In genomic region chr16:4404247-4404966, GRCh38 we compare ENCODE assay signal across 9 cellular contexts. TPM values are rescaled to one million over a fixed set of nuclear protein-coding genes. Genes with fewer than 3 reads are reported as not detected.
DNase-seq lines count a peak whose midpoint lies in the region; ATAC-seq, FAIRE-seq and TF ChIP-seq lines count a peak whose summit lies in the region.
"Had no signal": no experiment of that assay in that cellular context is flagged by ENCODE, and none has a peak within 500 bp of the region (broad histone marks: within the 10 kb centered on the region; RNA-seq: fewer than 3 reads in every experiment).

No MANE protein-coding gene starts in this region.

- ATAC-seq in mucosa of descending colon = peak; percentile 36
- ATAC-seq in HG02973 (IDR thresholded peaks at IDR 0.05; ENCODE audit: unreplicated experiment) = no peak
- no peak for ATAC-seq in GM21717 (IDR thresholded peaks at IDR 0.05; ENCODE audit: unreplicated experiment)
- no peak for ATAC-seq in HG03460 (IDR thresholded peaks at IDR 0.05; ENCODE audit: unreplicated experiment)

- intact Hi-C loops in MCF 10A (cut with micrococcal nuclease) = loop anchor here (5.0 kb wide), 3 partner anchors 112 to 202 kb away; partner anchors contain the start of gene TFAP4
- intact Hi-C loops in breast epithelium (cut with DNase I; ENCODE audit: low total_unique reads) = no loop called here
- intact Hi-C loops in mucosa of descending colon (cut with DNase I, micrococcal nuclease) = loop anchor here (5.0 kb wide), 1 partner anchor 47 kb away; no protein-coding TSS in a partner anchor

- no peaks in the 10 kb centered on the region for H3F3A ChIP-seq in OCI-LY1 (ENCODE audit: insufficient read depth, low read length)

- peak; percentile 38 for DNase-seq in MCF 10A (ENCODE audit: unreplicated experiment)
- no peak for DNase-seq in breast epithelium (ENCODE audit: low spot score in 2 of 2)
- peak; percentile 43 for DNase-seq in bronchial epithelial cell (ENCODE audit: low read depth)
- peak in 2 of 3 donors; percentile 51 to 56 for DNase-seq in mucosa of descending colon

- no peaks in the 10 kb centered on the region for H3K36me3 ChIP-seq in breast epithelium
- H3K36me3 ChIP-seq in OCI-LY1 (ENCODE audit: insufficient read depth, low read length) = peaks cover 73% of the 10 kb centered on the region
- H3K36me3 ChIP-seq in bronchial epithelial cell (ENCODE audit: control insufficient read depth, insufficient read depth, low read length) = peaks cover 17% of the 10 kb centered on the region
- H3K36me3 ChIP-seq in mucosa of descending colon (ENCODE audit: low read depth) = no peaks in the 10 kb centered on the region

- no peaks in the 10 kb centered on the region for H4K20me1 ChIP-seq in OCI-LY1 (ENCODE audit: insufficient read depth, low read length)

- H3K79me2 ChIP-seq in OCI-LY1 (ENCODE audit: insufficient read depth, low read length) = no peaks in the 10 kb centered on the region

- no peak overlapping the region for H3K4me2 ChIP-seq in OCI-LY1 (ENCODE audit: low read length)

- no peak overlapping the region for H3K9ac ChIP-seq in OCI-LY1 (ENCODE audit: low read length)

- H3K4me1 Mint-ChIP-seq in MCF 10A (ENCODE audit: insufficient read depth, unreplicated experiment) = no peaks in the 10 kb centered on the region

- no peak overlapping the region for H3K27ac ChIP-seq in breast epithelium
- H3K27ac ChIP-seq in OCI-LY1 (ENCODE audit: low read depth, low read length, poor library complexity, severe bottlenecking) = no peak overlapping the region

- no peak for FAIRE-seq in bronchial epithelial cell (lab: Jason Lieb, UNC)
- FAIRE-seq: colon had no signal

- POLR2A ChIA-PET in MCF 10A (lab: Yijun Ruan, JAX) = interaction anchor here (1.0 to 1.2 kb wide), 2 partner anchors 31 to 133 kb away, joined by 3 to 4 read pairs; no protein-coding TSS in a partner anchor

- no TSS peak for BruUV-seq in MCF 10A (replicated peaks; lab: Mats Ljungman, UMichigan)

- no peaks in the 10 kb centered on the region for H3K27me3 Mint-ChIP-seq in MCF 10A (ENCODE audit: insufficient read depth, unreplicated experiment)

- H3K9me3 ChIP-seq in breast epithelium (no peaks in the 10 kb centered on the region), OCI-LY1 (ENCODE audit: low read length) (no peaks in the 10 kb centered on the region), mucosa of descending colon (no peaks in the 10 kb centered on the region)

- peak; percentile 65 for TF ChIP-seq CTCF in MCF 10A (IDR thresholded peaks at IDR 0.05; ENCODE audit: unreplicated experiment)
- TF ChIP-seq CTCF in breast epithelium (IDR thresholded peaks at IDR 0.05) = peak in 1 of 3 donors; percentile 8
- peak; percentile 89 for TF ChIP-seq CTCF in OCI-LY1 (IDR thresholded peaks at IDR 0.05; ENCODE audit: low read length)
- peak; percentile 85 for TF ChIP-seq CTCF in bronchial epithelial cell (IDR thresholded peaks at IDR 0.05; ENCODE audit: insufficient read depth, low read length, severe bottlenecking)
- peak; percentile 25 for TF ChIP-seq CTCF in mucosa of descending colon (IDR thresholded peaks at IDR 0.05)

- H3K27me3 ChIP-seq in breast epithelium = no peaks in the 10 kb centered on the region
- no peaks in the 10 kb centered on the region for H3K27me3 ChIP-seq in OCI-LY1 (ENCODE audit: insufficient read depth, low read length)
- H3K27me3 ChIP-seq in bronchial epithelial cell (ENCODE audit: control insufficient read depth, insufficient read depth, low read length) = no peaks in the 10 kb centered on the region

- H3K9me2 ChIP-seq in OCI-LY1 (ENCODE audit: low read depth, low read length) = no peaks in the 10 kb centered on the region

- H3K27ac Mint-ChIP-seq in MCF 10A (ENCODE audit: low read depth, unreplicated experiment) = no peak overlapping the region

- no peak for TF ChIP-seq POLR2A in breast epithelium (IDR thresholded peaks at IDR 0.05)

- H3K9me3 Mint-ChIP-seq in MCF 10A (ENCODE audit: unreplicated experiment) = no peaks in the 10 kb centered on the region

- H3K4me3 ChIP-seq in breast epithelium (no peak overlapping the region), OCI-LY1 (ENCODE audit: low read depth, low read length, poor library complexity, severe bottlenecking) (no peak overlapping the region), bronchial epithelial cell (ENCODE audit: low read depth, low read length) (no peak overlapping the region), mucosa of descending colon (no peak overlapping the region)

- CTCF ChIA-PET in MCF 10A (lab: Yijun Ruan, JAX) = interaction anchor here (0.7 to 10.1 kb wide), 19 partner anchors 10 to 204 kb away, joined by 3 to 263 read pairs (median 5); partner anchors contain the start of genes CORO7, PAM16 and VASN

- H3K4me3 Mint-ChIP-seq in MCF 10A (ENCODE audit: unreplicated experiment) = no peak overlapping the region

- H3K4me1 ChIP-seq in breast epithelium = peaks cover 0 to 3% of the 10 kb centered on the region in 2 donors
- H3K4me1 ChIP-seq in OCI-LY1 (ENCODE audit: insufficient read depth, low read length, severe bottlenecking) = peaks cover 6% of the 10 kb centered on the region
- H3K4me1 ChIP-seq in mucosa of descending colon (ENCODE audit: low read depth) = no peaks in the 10 kb centered on the region

- H2AFZ ChIP-seq in OCI-LY1 (ENCODE audit: low read length) = no peak overlapping the region

- H3K36me3 Mint-ChIP-seq in MCF 10A (ENCODE audit: insufficient read depth, unreplicated experiment) = peaks cover 18% of the 10 kb centered on the region

RNA-seq across cellular contexts. Expression of gene CORO7, which starts 12.0 kb away (rescaled TPM):
- total RNA-seq in MCF 10A (2022) (20.3 and 24.9 TPM in 2 replicates), breast epithelium (10 to 100 TPM; 19.7 to 25.9 (median 22.7) TPM), bronchial epithelial cell (7.6 and 15.6 TPM in 2 replicates), mucosa of descending colon (10 to 100 TPM; 40.0 to 61.2 (median 49.1) TPM)

RNA-seq across cellular contexts. Expression of gene DNAJA3, which starts 21.3 kb away (rescaled TPM):
- total RNA-seq in MCF 10A (2022) (98.1 and 101 TPM in 2 replicates), breast epithelium (10 to 100 TPM; 32.6 to 54.2 (median 45.9) TPM), bronchial epithelial cell (62.9 and 74.8 TPM in 2 replicates), mucosa of descending colon (10 to 100 TPM; 47.0 to 58.3 (median 54.8) TPM)

RNA-seq across cellular contexts. Expression of gene VASN, which starts 32.8 kb away (rescaled TPM):
- total RNA-seq in MCF 10A (2022) (4.0 and 7.1 TPM in 2 replicates), breast epithelium (10 to 100 TPM; 14.8 to 28.5 (median 16.1) TPM), bronchial epithelial cell (6.6 and 10.0 TPM in 2 replicates), mucosa of descending colon (1 to 10 TPM in 2 of 3 donors, under 1 TPM in 1; 0.93 to 8.4 (median 5.1) TPM)

RNA-seq across cellular contexts. Expression of gene PAM16, which starts 53.3 kb away (rescaled TPM):
- total RNA-seq in MCF 10A (2022) (71.8 and 117 TPM in 2 replicates), breast epithelium (10 to 100 TPM; 24.9 to 52.4 (median 49.9) TPM), bronchial epithelial cell (50.3 and 54.8 TPM in 2 replicates), mucosa of descending colon (10 to 100 TPM; 31.9 to 35.8 (median 32.6) TPM)

Comparison
In these comparisons a context has a peak if more than half of its experiments do, and no peak if none do; other contexts are left out.
1. DNase-seq: peak in MCF 10A (single experiment), bronchial epithelial cell (single experiment) and mucosa of descending colon (2 of 3); none in breast epithelium (0 of 2).